ENCODE assay signal across 1 cellular context in the genomic region with DNA sequence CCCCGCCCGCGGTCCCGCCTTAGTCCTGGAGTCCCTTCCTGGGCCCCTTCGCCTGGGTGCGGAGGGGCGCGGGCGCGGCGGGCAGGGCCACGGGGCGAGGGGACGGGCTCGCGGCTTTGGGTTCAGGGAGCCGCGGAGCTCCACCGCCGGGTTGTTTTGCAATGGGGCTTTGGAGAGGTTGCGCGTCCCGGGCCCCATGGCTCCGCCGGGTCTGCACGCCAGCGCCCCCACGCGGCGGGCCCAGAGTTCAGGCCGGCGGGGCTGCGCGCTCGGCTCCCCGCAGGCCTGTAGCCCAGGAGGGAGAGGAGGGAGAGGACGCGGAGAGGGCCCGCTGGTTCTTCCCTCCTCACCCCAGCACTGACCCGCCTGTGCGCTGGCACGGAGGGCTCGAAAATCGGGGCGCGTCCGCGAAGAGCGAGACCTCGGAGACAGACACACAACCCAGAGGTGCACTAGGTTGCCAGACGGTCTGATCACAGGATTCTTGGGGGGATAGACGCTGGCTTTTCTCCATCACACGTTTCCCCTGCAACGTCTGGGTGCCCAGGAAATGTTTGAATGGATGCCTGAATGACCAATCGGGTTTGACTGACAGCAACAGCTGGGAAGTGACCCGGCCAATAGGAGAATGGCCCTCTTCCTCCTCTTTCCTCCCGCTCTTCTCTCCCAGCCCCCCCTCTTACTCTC.
A peak's percentile ranks its signal among the peaks of the same experiment; 100 is the strongest.
TF ChIP-seq lines count a peak whose summit lies in the region.

No MANE protein-coding gene starts in this region.

TF ChIP-seq in K562, 482 proteins besides CTCF, POLR2A, EP300 and RAD21 (continued from another document):
- TF ChIP-seq, protein P1, sequence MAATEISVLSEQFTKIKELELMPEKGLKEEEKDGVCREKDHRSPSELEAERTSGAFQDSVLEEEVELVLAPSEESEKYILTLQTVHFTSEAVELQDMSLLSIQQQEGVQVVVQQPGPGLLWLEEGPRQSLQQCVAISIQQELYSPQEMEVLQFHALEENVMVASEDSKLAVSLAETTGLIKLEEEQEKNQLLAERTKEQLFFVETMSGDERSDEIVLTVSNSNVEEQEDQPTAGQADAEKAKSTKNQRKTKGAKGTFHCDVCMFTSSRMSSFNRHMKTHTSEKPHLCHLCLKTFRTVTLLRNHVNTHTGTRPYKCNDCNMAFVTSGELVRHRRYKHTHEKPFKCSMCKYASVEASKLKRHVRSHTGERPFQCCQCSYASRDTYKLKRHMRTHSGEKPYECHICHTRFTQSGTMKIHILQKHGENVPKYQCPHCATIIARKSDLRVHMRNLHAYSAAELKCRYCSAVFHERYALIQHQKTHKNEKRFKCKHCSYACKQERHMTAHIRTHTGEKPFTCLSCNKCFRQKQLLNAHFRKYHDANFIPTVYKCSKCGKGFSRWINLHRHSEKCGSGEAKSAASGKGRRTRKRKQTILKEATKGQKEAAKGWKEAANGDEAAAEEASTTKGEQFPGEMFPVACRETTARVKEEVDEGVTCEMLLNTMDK (IDR thresholded peaks at IDR 0.05; ENCODE audit: borderline replicate concordance, insufficient read depth, low read depth, low read length, poor library complexity, severe bottlenecking), result peak; percentile 16
